ENCODE assay signal across 18 cellular contexts in the genomic region with DNA sequence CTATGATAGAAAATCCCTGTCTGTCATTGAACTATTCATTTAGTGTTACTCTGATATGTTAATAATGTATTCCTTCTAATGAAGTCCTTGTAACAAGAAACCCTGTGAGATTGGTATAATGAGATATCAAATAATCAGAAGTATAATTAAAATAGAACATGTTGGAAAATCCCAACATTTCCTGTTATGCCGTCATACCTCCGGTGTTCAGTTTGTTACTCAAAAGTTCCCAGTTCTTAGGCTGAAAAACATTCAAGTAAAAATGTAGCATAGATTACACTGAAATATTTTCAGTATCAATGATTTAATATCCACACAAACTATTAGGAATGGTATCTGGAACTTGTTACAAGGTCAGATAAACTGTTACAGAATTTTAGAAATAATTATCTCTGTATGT.
DNase-seq lines count a peak whose midpoint lies in the region; FAIRE-seq and TF ChIP-seq lines count a peak whose summit lies in the region.
"Had no signal": no experiment of that assay in that cellular context is flagged by ENCODE, and none has a peak within 500 bp of the region (broad histone marks: within the 10 kb centered on the region; RNA-seq: fewer than 3 reads in every experiment).

No MANE protein-coding gene starts in this region.

- peaks cover 60% of the 10 kb centered on the region for H3K4me1 ChIP-seq in endothelial cell of umbilical vein (ENCODE audit: control insufficient read depth, extremely low read depth, insufficient read depth, low read length)
- H3K4me1 ChIP-seq: BLaER1, Caco-2 had no signal

- H3K9ac ChIP-seq in endothelial cell of umbilical vein (replicated peaks; ENCODE audit: extremely low read depth, insufficient read depth, low read length), result peak overlapping the region; percentile 60
- H3K9ac ChIP-seq: BLaER1 had no signal

- H3K36me3 ChIP-seq in endothelial cell of umbilical vein (ENCODE audit: control insufficient read depth in 2 of 2, extremely low read depth in 1 of 2, insufficient read depth in 2 of 2, low read length in 2 of 2), result peaks cover 0 to 2% of the 10 kb centered on the region in 2 experiments
- H3K36me3 ChIP-seq: BLaER1 had no signal

- BruUV-seq in endothelial cell of umbilical vein (replicated peaks; lab: Mats Ljungman, UMichigan), result no TSS peak

- H3K4me3 ChIP-seq in endothelial cell of umbilical vein (replicated peaks in 1 of 3; ENCODE audit: insufficient read depth in 1 of 3, low read depth in 1 of 3, low read length in 3 of 3), result peak overlapping the region in 1 of 3 experiments; percentile 18
- H3K4me3 ChIP-seq: BLaER1 had no signal

- H3K27ac ChIP-seq in endothelial cell of umbilical vein (ENCODE audit: insufficient read depth, low read depth, low read length), result peak overlapping the region; percentile 91
- H3K27ac ChIP-seq: 22Rv1, BLaER1, C4-2B had no signal

- FAIRE-seq in H54 (lab: Jason Lieb, UNC), result peak; percentile 68
- FAIRE-seq in endothelial cell of umbilical vein (lab: Jason Lieb, UNC), result peak; percentile 26
- FAIRE-seq: GM12892 had no signal

- no peak for TF ChIP-seq CTCF in endothelial cell of umbilical vein (IDR thresholded peaks at IDR 0.05; ENCODE audit: extremely low read depth in 1 of 2, insufficient read depth in 1 of 2, low read depth in 1 of 2, low read length in 2 of 2)

- H3K27me3 ChIP-seq in endothelial cell of umbilical vein (ENCODE audit: control insufficient read depth in 2 of 2, insufficient read depth in 2 of 2, low read length in 2 of 2), result no peaks in the 10 kb centered on the region
- H3K27me3 ChIP-seq: BLaER1 had no signal

- no peaks in the 10 kb centered on the region for H3K9me1 ChIP-seq in endothelial cell of umbilical vein (replicated peaks; ENCODE audit: control insufficient read depth, extremely low read depth, insufficient read depth, low read length)

- H3K79me2 ChIP-seq in endothelial cell of umbilical vein (ENCODE audit: control insufficient read depth, insufficient read depth, low read length), result no peaks in the 10 kb centered on the region

- H3K9me3 ChIP-seq in endothelial cell of umbilical vein (replicated peaks; ENCODE audit: control insufficient read depth, insufficient read depth, low read length), result no peaks in the 10 kb centered on the region
- H3K9me3 ChIP-seq: BLaER1, Caco-2 had no signal

- DNase-seq in H54 (ENCODE audit: insufficient read length, low spot score) (no peak), endothelial cell of umbilical vein (ENCODE audit: low read depth, low spot score) (peak; percentile 85), lung microvascular endothelial cell (ENCODE audit: low read depth in 2 of 2) (peak; percentile 83 to 84), T-helper 2 cell (no peak), kidney glomerular epithelial cell (lab: John Stamatoyannopoulos, UW) (no peak), NCI-H1092 treated with DMSO at 0.1 percent for 48 hours (lab: John Stamatoyannopoulos, UW) (no peak)
- DNase-seq: Caco-2; CD4-positive, CD25-positive, alpha-beta regulatory T cell; CD8-positive, alpha-beta T cell; DMS153; DND-41; GOT3; H7; HCEC 1CT had no signal

- H4K20me1 ChIP-seq in endothelial cell of umbilical vein (replicated peaks; ENCODE audit: control insufficient read depth, extremely low read depth, insufficient read depth, low read length), result no peaks in the 10 kb centered on the region
- H4K20me1 ChIP-seq: BLaER1 had no signal

- POLR2A ChIA-PET in endothelial cell of umbilical vein (lab: Charles Lee), result no interaction called here

- intact Hi-C loops in endothelial cell of umbilical vein (cut with micrococcal nuclease), result loop anchor here (5.0 kb wide), 2 partner anchors 243 to 287 kb away; partner anchors contain the start of gene VPS13A

- TF ChIP-seq POLR2A in H54 (IDR thresholded peaks at IDR 0.05; ENCODE audit: low read depth, low read length), result no peak
- TF ChIP-seq POLR2A in endothelial cell of umbilical vein (IDR thresholded peaks at IDR 0.05; ENCODE audit: low read depth, low read length), result no peak

- dilution Hi-C loops in endothelial cell of umbilical vein (cut with MboI; ENCODE audit: extremely low pct_ligation_motif_present, low sequenced_read_pairs), result no loop called here

- H3K4me2 ChIP-seq in endothelial cell of umbilical vein (ENCODE audit: insufficient read depth, low read length), result peak overlapping the region; percentile 83
- H3K4me2 ChIP-seq: BLaER1 had no signal

- CTCF ChIA-PET in endothelial cell of umbilical vein (lab: Charles Lee), result no interaction called here

- no peak overlapping the region for H2AFZ ChIP-seq in endothelial cell of umbilical vein (ENCODE audit: low read depth, low read length)

TF ChIP-seq in endothelial cell of umbilical vein, 7 proteins besides CTCF, POLR2A, EP300 and RAD21:
- peak; percentile 10 for TF ChIP-seq JUN (IDR thresholded peaks at IDR 0.05; ENCODE audit: borderline replicate concordance, insufficient read depth, insufficient read length, low read depth)
- TF ChIP-seq, protein P1, sequence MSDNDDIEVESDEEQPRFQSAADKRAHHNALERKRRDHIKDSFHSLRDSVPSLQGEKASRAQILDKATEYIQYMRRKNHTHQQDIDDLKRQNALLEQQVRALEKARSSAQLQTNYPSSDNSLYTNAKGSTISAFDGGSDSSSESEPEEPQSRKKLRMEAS (IDR thresholded peaks at IDR 0.05; ENCODE audit: insufficient read depth, insufficient read length), result no peak
- TF ChIP-seq GATA2 (IDR thresholded peaks at IDR 0.05; ENCODE audit: insufficient read depth, insufficient read length, low read depth, low read length), result no peak
- TF ChIP-seq POLR2AphosphoS5 (IDR thresholded peaks at IDR 0.05; ENCODE audit: insufficient read depth, low read depth, low read length), result no peak
- peak; percentile 34 for TF ChIP-seq FOS (IDR thresholded peaks at IDR 0.05; ENCODE audit: borderline replicate concordance, insufficient read depth, low read length)

Comparison
In these comparisons a context has a peak if more than half of its experiments do, and no peak if none do; other contexts are left out.
1. DNase-seq: peak in endothelial cell of umbilical vein (single experiment) and lung microvascular endothelial cell (2 of 2); none in H54 (single experiment), T-helper 2 cell (0 of 5), kidney glomerular epithelial cell (single experiment) and NCI-H1092 treated with DMSO at 0.1 percent for 48 hours (single experiment).